Comparison of ENCODE assay signal across 34 cellular contexts in the genomic region with DNA sequence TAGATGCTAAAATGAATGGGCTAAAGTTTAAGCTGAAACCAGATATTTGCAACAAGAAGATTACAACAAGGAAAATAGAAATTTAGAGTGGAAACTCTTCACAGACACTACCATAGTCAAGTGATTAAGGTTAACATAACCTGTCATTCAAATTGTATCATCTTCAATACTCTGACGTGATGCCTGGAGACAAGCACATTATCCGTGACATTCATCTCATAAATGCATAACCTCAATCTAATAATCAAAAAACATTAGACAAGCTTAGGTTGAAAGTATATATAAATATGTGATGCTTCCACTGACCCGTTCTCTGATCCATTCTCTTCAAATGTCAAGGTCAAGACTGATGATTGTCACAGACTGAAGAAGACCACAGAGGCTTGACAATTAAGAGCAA.
DNase-seq lines count a peak whose midpoint lies in the region; ATAC-seq, FAIRE-seq and TF ChIP-seq lines count a peak whose summit lies in the region.
"Had no signal": no experiment of that assay in that cellular context is flagged by ENCODE, and none has a peak within 500 bp of the region (broad histone marks: within the 10 kb centered on the region; RNA-seq: fewer than 3 reads in every experiment).

No MANE protein-coding gene starts in this region.

- H3K79me2 ChIP-seq in HepG2 (ENCODE audit: insufficient read depth, low read length) (no peaks in the 10 kb centered on the region), neural cell (replicated peaks; ENCODE audit: insufficient read depth, low read length) (no peaks in the 10 kb centered on the region)

- H3K36me3 ChIP-seq in HepG2 (replicated peaks in 1 of 2; ENCODE audit: control insufficient read depth in 1 of 2, insufficient read depth in 2 of 2, low read length in 2 of 2) (no peaks in the 10 kb centered on the region), right lobe of liver (no peaks in the 10 kb centered on the region), neural cell (ENCODE audit: insufficient read depth, low read length) (no peaks in the 10 kb centered on the region)
- H3K36me3 ChIP-seq: BE2C; BLaER1; BLaER1 treated with 17β-estradiol and CSF1 and Interleukin-3, amounts not matched to agents 10 nM and 100 nM had no signal

- TF ChIP-seq CTCF in HepG2 (CRISPR knock-in tag; IDR thresholded peaks at IDR 0.05) (no peak), right lobe of liver (IDR thresholded peaks at IDR 0.05) (no peak), neural cell (IDR thresholded peaks at IDR 0.05; ENCODE audit: poor library complexity, severe bottlenecking) (no peak)

- no peaks in the 10 kb centered on the region for H3K9me2 ChIP-seq in neural cell (ENCODE audit: insufficient read depth, low read length)

- no peaks in the 10 kb centered on the region for H3K27me3 ChIP-seq in HepG2 (ENCODE audit: control insufficient read depth in 1 of 2, insufficient read depth in 2 of 2, low read length in 2 of 2)
- no peaks in the 10 kb centered on the region for H3K27me3 ChIP-seq in right lobe of liver
- no peaks in the 10 kb centered on the region for H3K27me3 ChIP-seq in neural cell (ENCODE audit: insufficient read depth, low read depth, low read length)
- H3K27me3 ChIP-seq: BE2C; BLaER1; BLaER1 treated with 17β-estradiol and CSF1 and Interleukin-3, amounts not matched to agents 10 nM and 100 nM had no signal

- H2AFZ ChIP-seq in HepG2 (ENCODE audit: low read length) (no peak overlapping the region), neural cell (ENCODE audit: low read depth, low read length) (no peak overlapping the region)

- 13% methylated on average over 3 of the region's 3 CpGs for WGBS in HepG2 (ENCODE audit: low lambda C conversion rate)
- WGBS in right lobe of liver (ENCODE audit: insufficient coverage, low coverage, low lambda C conversion rate, missing lambda C conversion rate): 70% methylated on average over 3 of the region's 3 CpGs

- TF ChIP-seq RAD21 in HepG2 (CRISPR knock-in tag; IDR thresholded peaks at IDR 0.05): no peak
- TF ChIP-seq RAD21 in neural cell (conservative IDR thresholded peaks at IDR 0.05): no peak

- H4K20me1 ChIP-seq in HepG2 (ENCODE audit: insufficient read depth, low read length) (no peaks in the 10 kb centered on the region), neural cell (ENCODE audit: insufficient read depth) (no peaks in the 10 kb centered on the region)
- H4K20me1 ChIP-seq: BLaER1; BLaER1 treated with 17β-estradiol and CSF1 and Interleukin-3, amounts not matched to agents 10 nM and 100 nM had no signal

- DNase-seq in HepG2 (ENCODE audit: low spot score) (no peak), right lobe of liver (no peak), H54 (ENCODE audit: insufficient read length, low spot score) (no peak), T-cell (no peak), NAMALWA (ENCODE audit: low spot score) (no peak)
- DNase-seq: 8988T; ACHN; AML-193; BE2C; C1 segment of cervical spinal cord; Caco-2; Calu3; CD4-positive, alpha-beta memory T cell; CD4-positive, alpha-beta T cell; CD4-positive, CD25-positive, alpha-beta regulatory T cell; CD8-positive, alpha-beta memory T cell; CD8-positive, alpha-beta T cell; COR-L47; DMS 273 treated with DMSO at 0.1 percent for 48 hours; DMS153; DMS53; DMS79; DMS79 treated with DMSO at 0.1 percent for 48 hours; DND-41; EL had no signal

- TF ChIP-seq EP300 in HepG2 (IDR thresholded peaks at IDR 0.05; ENCODE audit: low read depth in 2 of 2, low read length in 2 of 2) (no peak), HepG2 (CRISPR knock-in tag; IDR thresholded peaks at IDR 0.05; ENCODE audit: borderline replicate concordance) (no peak), neural cell (conservative IDR thresholded peaks at IDR 0.05; ENCODE audit: poor library complexity, severe bottlenecking) (peak; percentile 92)

- no peaks in the 10 kb centered on the region for H3F3A ChIP-seq in neural cell (ENCODE audit: insufficient read depth, low read length, poor library complexity, severe bottlenecking)

- CTCF ChIA-PET in HepG2 (lab: Yijun Ruan, JAX; ENCODE audit: low intra/inter-chr PET ratio, low total read pairs) (no interaction called here), T-cell (lab: Charles Lee) (no interaction called here)

- BruUV-seq in HepG2 (replicated peaks; lab: Mats Ljungman, UMichigan): no TSS peak

- no peak for ATAC-seq in HepG2
- no peak for ATAC-seq in right lobe of liver
- ATAC-seq in T-cell (replicated peaks in 1 of 4): no peak
- ATAC-seq: A549; CD8-positive, alpha-beta T cell had no signal

- POLR2A ChIA-PET in HepG2 (lab: Yijun Ruan, JAX) (no interaction called here), T-cell (lab: Charles Lee) (no interaction called here)

- H3K36me3 Mint-ChIP-seq in T-cell: no peaks in the 10 kb centered on the region
- H3K36me3 Mint-ChIP-seq: CD14-positive monocyte; CD4-positive, alpha-beta memory T cell; CD4-positive, CD25-positive, alpha-beta regulatory T cell; CD8-positive, alpha-beta memory T cell; CD8-positive, alpha-beta T cell had no signal

- H3K4me1 ChIP-seq in HepG2 (ENCODE audit: insufficient read depth, low read length) (no peaks in the 10 kb centered on the region), right lobe of liver (no peaks in the 10 kb centered on the region)
- H3K4me1 ChIP-seq: A549; BE2C; BLaER1; BLaER1 treated with 17β-estradiol and CSF1 and Interleukin-3, amounts not matched to agents 10 nM and 100 nM; Caco-2 had no signal

- FAIRE-seq in HepG2 (lab: Jason Lieb, UNC) (no peak), H54 (lab: Jason Lieb, UNC) (peak; percentile 27)
- FAIRE-seq: A549, D721Med had no signal

- no peak overlapping the region for H3K4me2 ChIP-seq in HepG2 (ENCODE audit: low read depth, low read length)
- H3K4me2 ChIP-seq in neural cell (ENCODE audit: low read length): no peak overlapping the region
- H3K4me2 ChIP-seq: A549; BLaER1; BLaER1 treated with 17β-estradiol and CSF1 and Interleukin-3, amounts not matched to agents 10 nM and 100 nM had no signal

- no peak overlapping the region for H3K27ac Mint-ChIP-seq in T-cell
- H3K27ac Mint-ChIP-seq: B cell; CD14-positive monocyte; CD4-positive, alpha-beta memory T cell; CD4-positive, alpha-beta T cell; CD4-positive, CD25-positive, alpha-beta regulatory T cell; CD8-positive, alpha-beta memory T cell; CD8-positive, alpha-beta T cell had no signal

- no peaks in the 10 kb centered on the region for H3K4me1 Mint-ChIP-seq in T-cell
- H3K4me1 Mint-ChIP-seq: B cell; CD14-positive monocyte; CD4-positive, alpha-beta memory T cell; CD4-positive, CD25-positive, alpha-beta regulatory T cell; CD8-positive, alpha-beta memory T cell had no signal

- H3K9me3 Mint-ChIP-seq in T-cell: peaks cover 0 to 14% (median 3%) of the 10 kb centered on the region in 3 donors

- H3K4me3 ChIP-seq in HepG2 (replicated peaks in 1 of 3; ENCODE audit: insufficient read depth in 1 of 3, low read depth in 2 of 3, low read length in 3 of 3): no peak overlapping the region
- H3K4me3 ChIP-seq in right lobe of liver: no peak overlapping the region
- H3K4me3 ChIP-seq in neural cell (ENCODE audit: low read length): no peak overlapping the region
- H3K4me3 ChIP-seq: A549; BLaER1; BLaER1 treated with 17β-estradiol and CSF1 and Interleukin-3, amounts not matched to agents 10 nM and 100 nM had no signal

- H3K9ac ChIP-seq in HepG2 (ENCODE audit: insufficient read depth, low read depth, low read length) (no peak overlapping the region), neural cell (ENCODE audit: low read length) (no peak overlapping the region)
- H3K9ac ChIP-seq: BLaER1; BLaER1 treated with 17β-estradiol and CSF1 and Interleukin-3, amounts not matched to agents 10 nM and 100 nM had no signal

- in situ Hi-C loops in HepG2 (cut with HindIII; ENCODE audit: extremely low pct_ligation_motif_present, low pct_unique_long_range_greater_than_20kb): no loop called here

- intact Hi-C loops in HepG2 (cut with micrococcal nuclease; ENCODE audit: unreplicated experiment) (no loop called here), right lobe of liver (cut with DNase I) (no loop called here)

- H3K27ac ChIP-seq in HepG2 (ENCODE audit: extremely low read length, insufficient read depth, low read length) (no peak overlapping the region), right lobe of liver (no peak overlapping the region), neural cell (ENCODE audit: low read length) (peak overlapping the region; percentile 45)
- H3K27ac ChIP-seq: 22Rv1; A549; BLaER1; BLaER1 treated with 17β-estradiol and CSF1 and Interleukin-3, amounts not matched to agents 10 nM and 100 nM; C4-2B had no signal

- no peak overlapping the region for H3K4me3 Mint-ChIP-seq in T-cell
- H3K4me3 Mint-ChIP-seq: B cell; CD14-positive monocyte; CD4-positive, alpha-beta memory T cell; CD4-positive, alpha-beta T cell; CD8-positive, alpha-beta memory T cell; CD8-positive, alpha-beta T cell had no signal

- H3K27me3 Mint-ChIP-seq in T-cell: no peaks in the 10 kb centered on the region
- H3K27me3 Mint-ChIP-seq: B cell; CD4-positive, alpha-beta memory T cell; CD4-positive, alpha-beta T cell; CD4-positive, CD25-positive, alpha-beta regulatory T cell; CD8-positive, alpha-beta memory T cell had no signal

- no peak for TF ChIP-seq POLR2A in HepG2 (IDR thresholded peaks at IDR 0.05; ENCODE audit: insufficient read depth in 1 of 2, low read depth in 2 of 2, low read length in 2 of 2)
- no peak for TF ChIP-seq POLR2A in right lobe of liver (IDR thresholded peaks at IDR 0.05)
- TF ChIP-seq POLR2A in H54 (IDR thresholded peaks at IDR 0.05; ENCODE audit: low read depth, low read length): no peak

- peaks cover 42% of the 10 kb centered on the region for H3K9me3 ChIP-seq in HepG2 (ENCODE audit: low read length)
- no peaks in the 10 kb centered on the region for H3K9me3 ChIP-seq in right lobe of liver
- no peaks in the 10 kb centered on the region for H3K9me3 ChIP-seq in neural cell (ENCODE audit: low read length)
- H3K9me3 ChIP-seq: A549; BE2C; BLaER1; BLaER1 treated with 17β-estradiol and CSF1 and Interleukin-3, amounts not matched to agents 10 nM and 100 nM; Caco-2 had no signal

TF ChIP-seq in HepG2, 621 proteins besides CTCF, POLR2A, EP300 and RAD21 (continues in another document):
- TF ChIP-seq ZNF572 (CRISPR knock-in tag; IDR thresholded peaks at IDR 0.05): no peak

TF ChIP-seq in neural cell, 6 proteins besides CTCF, POLR2A, EP300 and RAD21:
- peak; percentile 64 for TF ChIP-seq POLR2AphosphoS5 (IDR thresholded peaks at IDR 0.05)
- no peak for TF ChIP-seq EZH2 (IDR thresholded peaks at IDR 0.05; ENCODE audit: borderline replicate concordance, insufficient read depth, low read length, poor library complexity, severe bottlenecking)
